In genomic region chr3:58323795-58324674, GRCh38 we compare ENCODE assay signal across 12 cellular contexts. TPM values are rescaled to one million over a fixed set of nuclear protein-coding genes. Genes with fewer than 3 reads are reported as not detected.
DNase-seq lines count a peak whose midpoint lies in the region; ATAC-seq, FAIRE-seq and TF ChIP-seq lines count a peak whose summit lies in the region.
"Had no signal": no experiment of that assay in that cellular context is flagged by ENCODE, and none has a peak within 500 bp of the region (broad histone marks: within the 10 kb centered on the region; RNA-seq: fewer than 3 reads in every experiment).

No MANE protein-coding gene starts in this region.

- TF ChIP-seq CTCF in mesothelial cell of epicardium (IDR thresholded peaks at IDR 0.05; ENCODE audit: unreplicated experiment) (no peak), uterus (IDR thresholded peaks at IDR 0.05) (no peak)

- peak overlapping the region; percentile 55 for H3K4me3 Mint-ChIP-seq in activated naive CD8-positive, alpha-beta T cell
- H3K4me3 Mint-ChIP-seq in mesothelial cell of epicardium: no peak overlapping the region

- no peak for ATAC-seq in GM18909 (IDR thresholded peaks at IDR 0.05; ENCODE audit: poor library complexity, unreplicated experiment)
- ATAC-seq in GM18517 (IDR thresholded peaks at IDR 0.05; ENCODE audit: unreplicated experiment): no peak
- ATAC-seq in GM21526 (IDR thresholded peaks at IDR 0.05; ENCODE audit: low FRiP score, unreplicated experiment): no peak

- peak overlapping the region; percentile 94 for H3K27ac Mint-ChIP-seq in activated naive CD8-positive, alpha-beta T cell
- peak overlapping the region; percentile 14 for H3K27ac Mint-ChIP-seq in mesothelial cell of epicardium

- H3K27me3 ChIP-seq in ACC112 (ENCODE audit: insufficient read depth, low read length): no peaks in the 10 kb centered on the region
- no peaks in the 10 kb centered on the region for H3K27me3 ChIP-seq in uterus

- no peak for TF ChIP-seq POLR2A in uterus (IDR thresholded peaks at IDR 0.05)

- intact Hi-C loops in uterus (cut with DNase I; ENCODE audit: low total_unique reads): loop anchor here (5.0 to 10.0 kb wide), 2 partner anchors 88 to 311 kb away; no protein-coding TSS in a partner anchor

- H3K36me3 ChIP-seq in ACC112 (ENCODE audit: insufficient read depth, low read length): 0 out of 2 replicates have a peak, but pooled peaks cover 3% of the 10 kb centered on the region
- H3K36me3 ChIP-seq in uterus: no peaks in the 10 kb centered on the region

- H3K4me1 Mint-ChIP-seq in activated naive CD8-positive, alpha-beta T cell (ENCODE audit: low read depth): peaks cover 30% of the 10 kb centered on the region
- peaks cover 22% of the 10 kb centered on the region for H3K4me1 Mint-ChIP-seq in mesothelial cell of epicardium

- DNase-seq in GM19239 (ENCODE audit: insufficient read length, low spot score) (no peak), mesothelial cell of epicardium (ENCODE audit: low spot score in 2 of 2, unreplicated experiment in 2 of 2) (no peak), uterus (no peak)
- DNase-seq: NCI-H345, small intestine, T-helper 9 cell had no signal

- peak overlapping the region; percentile 14 for H3K27ac ChIP-seq in ACC112 (ENCODE audit: low read depth, low read length)
- no peak overlapping the region for H3K27ac ChIP-seq in uterus

- H3K36me3 Mint-ChIP-seq in activated naive CD8-positive, alpha-beta T cell: no peaks in the 10 kb centered on the region
- peaks cover 7% of the 10 kb centered on the region for H3K36me3 Mint-ChIP-seq in mesothelial cell of epicardium

- no peaks in the 10 kb centered on the region for H3K27me3 Mint-ChIP-seq in activated naive CD8-positive, alpha-beta T cell
- no peaks in the 10 kb centered on the region for H3K27me3 Mint-ChIP-seq in mesothelial cell of epicardium (ENCODE audit: low read depth)

- no peaks in the 10 kb centered on the region for H3K9me3 ChIP-seq in uterus

- H3K4me3 ChIP-seq in ACC112 (ENCODE audit: low read depth, low read length): no peak overlapping the region
- no peak overlapping the region for H3K4me3 ChIP-seq in uterus

- FAIRE-seq in GM19239 (lab: Jason Lieb, UNC): peak; percentile 48
- FAIRE-seq: colon, small intestine had no signal

- no peaks in the 10 kb centered on the region for H3K9me3 Mint-ChIP-seq in activated naive CD8-positive, alpha-beta T cell (ENCODE audit: low read depth)
- no peaks in the 10 kb centered on the region for H3K9me3 Mint-ChIP-seq in mesothelial cell of epicardium

- no peaks in the 10 kb centered on the region for H3K79me2 ChIP-seq in ACC112 (ENCODE audit: control insufficient read depth, insufficient read depth, low read length, unreplicated experiment)

- H3K4me1 ChIP-seq in ACC112 (ENCODE audit: control insufficient read depth, insufficient read depth, low read length, unreplicated experiment): peaks cover 27% of the 10 kb centered on the region
- no peaks in the 10 kb centered on the region for H3K4me1 ChIP-seq in uterus

- no peak overlapping the region for H2AFZ ChIP-seq in ACC112 (ENCODE audit: low read length, unreplicated experiment)

RNA-seq across cellular contexts. Expression of gene PXK, which starts 8.7 kb away (rescaled TPM):
- total RNA-seq in mesothelial cell of epicardium (15.0 to 15.9 TPM (median 15.4 TPM) in 3 replicates), uterus (10 to 100 TPM; 15.1 to 50.5 (median 41.1) TPM)

RNA-seq across cellular contexts. Expression of gene HTD2, which starts 17.7 kb away (rescaled TPM):
- total RNA-seq in mesothelial cell of epicardium: 7.7 to 9.4 TPM (median 8.3 TPM) in 3 replicates
- 10 to 100 TPM in 2 of 4 donors, 1 to 10 TPM in 2; 1.2 to 39.6 (median 7.8) TPM for total RNA-seq in uterus

RNA-seq across cellular contexts. Expression of gene RPP14, which starts 18.0 kb away (rescaled TPM):
- total RNA-seq in mesothelial cell of epicardium (19.0 to 24.2 TPM (median 21.3 TPM) in 3 replicates), uterus (10 to 100 TPM in 2 of 4 donors, 1 to 10 TPM in 2; 1.5 to 26.7 (median 9.7) TPM)
